ENCODE assay signal across 14 cellular contexts in genomic region chr22:36998620-36999351, GRCh38. TPM values are rescaled to one million over a fixed set of nuclear protein-coding genes. Genes with fewer than 3 reads are reported as not detected.
DNase-seq lines count a peak whose midpoint lies in the region; ATAC-seq and TF ChIP-seq lines count a peak whose summit lies in the region.
"Had no signal": no experiment of that assay in that cellular context is flagged by ENCODE, and none has a peak within 500 bp of the region (broad histone marks: within the 10 kb centered on the region; RNA-seq: fewer than 3 reads in every experiment).

No MANE protein-coding gene starts in this region.

- in situ Hi-C loops in brain microvascular endothelial cell (cut with HindIII; ENCODE audit: low pct_ligation_motif_present, low sequenced_read_pairs), result no loop called here

- no peaks in the 10 kb centered on the region for H3K36me3 Mint-ChIP-seq in activated CD4-positive, alpha-beta T cell treated with anti-CD3 and anti-CD28 coated beads for 36 hours (ENCODE audit: low read depth)

- H3K36me3 ChIP-seq in Loucy (ENCODE audit: insufficient read depth, low read length) (no peaks in the 10 kb centered on the region), brain microvascular endothelial cell (replicated peaks) (no peaks in the 10 kb centered on the region), osteoblast (ENCODE audit: insufficient read depth, low read length) (no peaks in the 10 kb centered on the region)
- H3K36me3 ChIP-seq: ovary, stomach had no signal

- H3K27me3 Mint-ChIP-seq in activated CD4-positive, alpha-beta T cell treated with anti-CD3 and anti-CD28 coated beads for 36 hours, result peaks cover 3% of the 10 kb centered on the region

- H3K27me3 ChIP-seq in Loucy (ENCODE audit: insufficient read depth, low read length, poor library complexity, severe bottlenecking) (no peaks in the 10 kb centered on the region), brain microvascular endothelial cell (replicated peaks) (no peaks in the 10 kb centered on the region), osteoblast (ENCODE audit: insufficient read depth, low read length) (peaks cover 17% of the 10 kb centered on the region)
- H3K27me3 ChIP-seq: ovary had no signal

- peak; percentile 45 for DNase-seq in activated CD4-positive, alpha-beta T cell treated with anti-CD3 and anti-CD28 coated beads for 36 hours
- DNase-seq in activated CD4-positive, alpha-beta T cell treated with anti-CD3 and anti-CD28 coated beads for 4 hours, result no peak
- DNase-seq in brain microvascular endothelial cell (no peak), osteoblast (ENCODE audit: insufficient read length, low spot score, missing footprints) (peak; percentile 80), cerebellum (ENCODE audit: low spot score) (no peak), anterior cingulate cortex (lab: John Stamatoyannopoulos, UW) (no peak), midbrain (lab: John Stamatoyannopoulos, UW) (no peak)
- DNase-seq: cerebellar nuclear complex; foreskin melanocyte; NCI-H2107; ovary; stimulated activated CD4-positive, alpha-beta T cell treated with anti-CD3 and anti-CD28 coated beads, Interleukin-2, amount 100 ng/mL, for 24 hours; stomach had no signal

- H3K27ac Mint-ChIP-seq in activated CD4-positive, alpha-beta T cell treated with anti-CD3 and anti-CD28 coated beads for 36 hours, result no peak overlapping the region

- CTCF ChIA-PET in activated CD4-positive, alpha-beta T cell treated with anti-CD3 and anti-CD28 coated beads for 36 hours (lab: Charles Lee), result interaction anchor here (0.6 to 1.8 kb wide), 9 partner anchors 9 to 167 kb away, joined by 3 to 7 read pairs (median 4); a partner anchor contains a TSS

- H2AFZ ChIP-seq in Loucy (ENCODE audit: low read length) (no peak overlapping the region), osteoblast (ENCODE audit: low read length) (no peak overlapping the region)

- peak; percentile 68 for ATAC-seq in activated CD4-positive, alpha-beta T cell treated with anti-CD3 and anti-CD28 coated beads for 36 hours

- H3K4me1 Mint-ChIP-seq in activated CD4-positive, alpha-beta T cell treated with anti-CD3 and anti-CD28 coated beads for 36 hours, result no peaks in the 10 kb centered on the region

- H3K4me1 ChIP-seq in Loucy (ENCODE audit: insufficient read depth, low read length, poor library complexity, severe bottlenecking), result no peaks in the 10 kb centered on the region
- peaks cover 2% of the 10 kb centered on the region for H3K4me1 ChIP-seq in osteoblast (ENCODE audit: insufficient read depth, low read length)
- H3K4me1 ChIP-seq: stomach had no signal

- H3K79me2 ChIP-seq in Loucy (ENCODE audit: insufficient read depth, low read length) (no peaks in the 10 kb centered on the region), osteoblast (ENCODE audit: insufficient read depth, low read length) (no peaks in the 10 kb centered on the region)

- no peaks in the 10 kb centered on the region for H3K9me3 Mint-ChIP-seq in activated CD4-positive, alpha-beta T cell treated with anti-CD3 and anti-CD28 coated beads for 36 hours (ENCODE audit: low read depth)

- no peak overlapping the region for H3K4me3 Mint-ChIP-seq in activated CD4-positive, alpha-beta T cell treated with anti-CD3 and anti-CD28 coated beads for 36 hours

- no peak overlapping the region for H3K27ac ChIP-seq in brain microvascular endothelial cell
- no peak overlapping the region for H3K27ac ChIP-seq in osteoblast (ENCODE audit: low read depth, low read length)
- H3K27ac ChIP-seq: ovary, stomach had no signal

- no peaks in the 10 kb centered on the region for H3F3A ChIP-seq in Loucy (ENCODE audit: low read depth)

- H3K9ac ChIP-seq in Loucy (ENCODE audit: low read depth, low read length, poor library complexity, severe bottlenecking), result no peak overlapping the region

- H4K20me1 ChIP-seq in Loucy (ENCODE audit: insufficient read depth, low read length, poor library complexity, severe bottlenecking), result no peaks in the 10 kb centered on the region
- H4K20me1 ChIP-seq in osteoblast (ENCODE audit: insufficient read depth, low read length), result no peaks in the 10 kb centered on the region

- H3K4me2 ChIP-seq in Loucy (ENCODE audit: low read depth, low read length, poor library complexity, severe bottlenecking), result no peak overlapping the region
- H3K4me2 ChIP-seq in osteoblast (ENCODE audit: insufficient read depth, low read length), result no peak overlapping the region

- POLR2A ChIA-PET in activated CD4-positive, alpha-beta T cell treated with anti-CD3 and anti-CD28 coated beads for 36 hours (lab: Charles Lee), result interaction anchor here (0.7 kb wide), 1 partner anchor 326 kb away, joined by 3 read pairs; no protein-coding TSS in a partner anchor

- H3K9me2 ChIP-seq in Loucy (replicated peaks; ENCODE audit: low read depth, low read length), result no peaks in the 10 kb centered on the region

- intact Hi-C loops in activated CD4-positive, alpha-beta T cell treated with anti-CD3 and anti-CD28 coated beads for 36 hours (cut with DNase I, micrococcal nuclease), result no loop called here

- H3K4me3 ChIP-seq in Loucy (ENCODE audit: low read length, poor library complexity, severe bottlenecking), result no peak overlapping the region
- H3K4me3 ChIP-seq in brain microvascular endothelial cell (ENCODE audit: low read depth, low read length), result no peak overlapping the region
- no peak overlapping the region for H3K4me3 ChIP-seq in osteoblast (ENCODE audit: insufficient read depth, low read length)
- H3K4me3 ChIP-seq: ovary, stomach had no signal

- TF ChIP-seq CTCF in Loucy (conservative IDR thresholded peaks at IDR 0.05; ENCODE audit: low read length) (peak; percentile 61), brain microvascular endothelial cell (IDR thresholded peaks at IDR 0.05; ENCODE audit: low read depth, low read length, missing control alignments) (peak; percentile 33), osteoblast (IDR thresholded peaks at IDR 0.05; ENCODE audit: extremely low read depth, low read depth, low read length) (no peak)

- H3K9me3 ChIP-seq in Loucy (ENCODE audit: insufficient read depth, low read depth, low read length) (no peaks in the 10 kb centered on the region), osteoblast (ENCODE audit: low read depth, low read length) (no peaks in the 10 kb centered on the region)
- H3K9me3 ChIP-seq: ovary, stomach had no signal

RNA-seq across cellular contexts. Expression of gene TST, which starts 20.5 kb away (rescaled TPM):
- 1 to 10 TPM; 1.8 to 2.1 TPM for total RNA-seq in activated CD4-positive, alpha-beta T cell treated with anti-CD3 and anti-CD28 coated beads for 36 hours
- total RNA-seq in osteoblast (53.6 and 63.3 TPM in 2 replicates), cerebellum (6.8 TPM)

RNA-seq across cellular contexts. Expression of gene MPST, which starts 20.8 kb away (rescaled TPM):
- 10 to 100 TPM; 10.6 to 11.0 TPM for total RNA-seq in activated CD4-positive, alpha-beta T cell treated with anti-CD3 and anti-CD28 coated beads for 36 hours
- total RNA-seq in osteoblast (82.5 and 91.6 TPM in 2 replicates), cerebellum (22.9 TPM)

RNA-seq across cellular contexts. Expression of gene KCTD17, which starts 52.8 kb away (rescaled TPM):
- total RNA-seq in activated CD4-positive, alpha-beta T cell treated with anti-CD3 and anti-CD28 coated beads for 36 hours, result 10 to 100 TPM; 32.5 to 36.8 TPM
- total RNA-seq in osteoblast, result 22.7 and 25.0 TPM in 2 replicates
- 18.8 TPM for total RNA-seq in cerebellum

Comparison
In these comparisons a context has a peak if more than half of its experiments do, and no peak if none do; other contexts are left out.
1. DNase-seq: peak in activated CD4-positive, alpha-beta T cell treated with anti-CD3 and anti-CD28 coated beads for 36 hours (single experiment) and osteoblast (single experiment); none in activated CD4-positive, alpha-beta T cell treated with anti-CD3 and anti-CD28 coated beads for 4 hours (0 of 2), brain microvascular endothelial cell (single experiment), cerebellum (single experiment), anterior cingulate cortex (0 of 58) and midbrain (single experiment).